In genomic region chr1:165845569-165845968, GRCh38 we compare ENCODE assay signal across 15 cellular contexts. TPM values are rescaled to one million over a fixed set of nuclear protein-coding genes. Genes with fewer than 3 reads are reported as not detected.
DNase-seq lines count a peak whose midpoint lies in the region; TF ChIP-seq lines count a peak whose summit lies in the region.
"Had no signal": no experiment of that assay in that cellular context is flagged by ENCODE, and none has a peak within 500 bp of the region (broad histone marks: within the 10 kb centered on the region; RNA-seq: fewer than 3 reads in every experiment).

No MANE protein-coding gene starts in this region.

- intact Hi-C loops in MCF 10A (cut with micrococcal nuclease) (no loop called here), breast epithelium (cut with DNase I; ENCODE audit: low total_unique reads) (no loop called here)

- H3K4me3 ChIP-seq in breast epithelium (no peak overlapping the region), MM.1S (ENCODE audit: low read length) (peak overlapping the region; percentile 15; the same call in 1 of the 2 replicates)

- no peak overlapping the region for H2AFZ ChIP-seq in H9 (ENCODE audit: low read length)
- H2AFZ ChIP-seq in MM.1S (ENCODE audit: low read length), result no peak overlapping the region

- CTCF ChIA-PET in MCF 10A (lab: Yijun Ruan, JAX), result interaction anchor here (0.9 to 2.0 kb wide), 7 partner anchors 14 to 59 kb away, joined by 3 to 9 read pairs (median 5); no protein-coding TSS in a partner anchor

- H3K27ac Mint-ChIP-seq in MCF 10A (ENCODE audit: low read depth, unreplicated experiment), result peak overlapping the region; percentile 20
- peak overlapping the region in 2 of 3 experiments; percentile 29 to 76; a peak in 2 of 7 replicates for H3K27ac Mint-ChIP-seq in H9
- no peak overlapping the region for H3K27ac Mint-ChIP-seq in mesothelial cell of epicardium
- H3K27ac Mint-ChIP-seq: B cell, CD14-positive monocyte had no signal

- no peak overlapping the region for H2BK20ac ChIP-seq in H9 (ENCODE audit: low read depth, low read length, poor library complexity, severe bottlenecking)

- H3K4me1 ChIP-seq in breast epithelium (peaks cover 0 to 9% of the 10 kb centered on the region in 2 donors), H9 (ENCODE audit: insufficient read depth, low read length) (peaks cover 7% of the 10 kb centered on the region; the same call in 1 of the 2 replicates), MM.1S (ENCODE audit: low read length) (peaks cover 73% of the 10 kb centered on the region)

- DNase-seq in MCF 10A (ENCODE audit: unreplicated experiment) (no peak), breast epithelium (ENCODE audit: low spot score in 2 of 2) (no peak), H9 (no peak), MM.1S (no peak), mesothelial cell of epicardium (ENCODE audit: low spot score in 2 of 2, unreplicated experiment in 2 of 2) (no peak), AG08396 (ENCODE audit: low spot score) (no peak)
- DNase-seq in stimulated activated CD4-positive, alpha-beta T cell treated with anti-CD3 and anti-CD28 coated beads, Interleukin-4, amount 100 ng/mL, for 24 hours, result no peak
- DNase-seq: ACHN; Caco-2; CD8-positive, alpha-beta memory T cell; DMS53; KG1 had no signal

- no peak overlapping the region for H2AK5ac ChIP-seq in H9 (ENCODE audit: insufficient read length, low read length)

- no peak overlapping the region for H2BK15ac ChIP-seq in H9 (ENCODE audit: low read depth, low read length)

- H3K27me3 Mint-ChIP-seq in MCF 10A (ENCODE audit: insufficient read depth, unreplicated experiment) (no peaks in the 10 kb centered on the region), H9 (ENCODE audit: low read depth) (no peaks in the 10 kb centered on the region), mesothelial cell of epicardium (ENCODE audit: low read depth) (no peaks in the 10 kb centered on the region)
- H3K27me3 Mint-ChIP-seq: B cell; CD8-positive, alpha-beta memory T cell had no signal

- no peak overlapping the region for H3K14ac ChIP-seq in H9 (ENCODE audit: insufficient read depth, low read length)

- no peaks in the 10 kb centered on the region for H3K36me3 Mint-ChIP-seq in MCF 10A (ENCODE audit: insufficient read depth, unreplicated experiment)
- H3K36me3 Mint-ChIP-seq in H9 (ENCODE audit: insufficient read depth in 1 of 3, low read depth in 3 of 3), result peaks cover 16 to 21% (median 16%) of the 10 kb centered on the region in 3 experiments
- H3K36me3 Mint-ChIP-seq in mesothelial cell of epicardium, result peaks cover 11% of the 10 kb centered on the region
- H3K36me3 Mint-ChIP-seq: CD8-positive, alpha-beta memory T cell had no signal

- H4K91ac ChIP-seq in H9 (ENCODE audit: insufficient read length, low read depth, low read length), result no peak overlapping the region

- H3K4ac ChIP-seq in H9 (ENCODE audit: low read depth, low read length), result no peak overlapping the region

- H3K9me3 ChIP-seq in breast epithelium, result no peaks in the 10 kb centered on the region
- H3K9me3 ChIP-seq in H9 (ENCODE audit: control insufficient read depth, low read depth, low read length), result no peaks in the 10 kb centered on the region
- H3K9me3 ChIP-seq in MM.1S (replicated peaks; ENCODE audit: insufficient read depth, low read length), result no peaks in the 10 kb centered on the region
- H3K9me3 ChIP-seq: Caco-2 had no signal

- no peaks in the 10 kb centered on the region for H3K27me3 ChIP-seq in breast epithelium
- no peaks in the 10 kb centered on the region for H3K27me3 ChIP-seq in H9 (ENCODE audit: insufficient read depth, low read length)
- H3K27me3 ChIP-seq in MM.1S (replicated peaks; ENCODE audit: insufficient read depth, low read length), result no peaks in the 10 kb centered on the region

- H3K79me2 ChIP-seq in H9 (ENCODE audit: insufficient read depth, low read length), result peaks cover 82% of the 10 kb centered on the region
- peaks cover 98% of the 10 kb centered on the region for H3K79me2 ChIP-seq in MM.1S (ENCODE audit: low read length)

- no peak overlapping the region for H3K18ac ChIP-seq in H9 (ENCODE audit: insufficient read length, low read depth, low read length)

- no peaks in the 10 kb centered on the region for H3K23me2 ChIP-seq in H9 (ENCODE audit: insufficient read length, low read depth, low read length, poor library complexity, severe bottlenecking)

- H2BK12ac ChIP-seq in H9 (ENCODE audit: insufficient read length, low read depth, low read length), result no peak overlapping the region

- H3T11ph ChIP-seq in H9 (ENCODE audit: low read length), result no peak overlapping the region

- no peak overlapping the region for H3K9ac ChIP-seq in H9 (ENCODE audit: extremely low read depth, insufficient read length, low read length)
- 0 out of 2 replicates have a peak overlapping the region, but pooled peaks have one; percentile 5 for H3K9ac ChIP-seq in MM.1S (ENCODE audit: low read length)

- H3K9me3 Mint-ChIP-seq in MCF 10A (ENCODE audit: unreplicated experiment) (peaks cover 8% of the 10 kb centered on the region), H9 (peaks cover 0 to 2% of the 10 kb centered on the region in 2 experiments; a peak in 1 of 5 replicates), mesothelial cell of epicardium (peaks cover 7% of the 10 kb centered on the region)
- H3K9me3 Mint-ChIP-seq: CD8-positive, alpha-beta memory T cell had no signal

- no peaks in the 10 kb centered on the region for H4K20me1 ChIP-seq in H9 (ENCODE audit: control insufficient read depth, insufficient read depth, insufficient read length)
- H4K20me1 ChIP-seq in MM.1S (ENCODE audit: insufficient read depth, low read length), result peaks cover 66% of the 10 kb centered on the region

- H3K4me2 ChIP-seq in H9 (ENCODE audit: insufficient read depth, insufficient read length, low read length) (no peak overlapping the region), MM.1S (ENCODE audit: low read depth, low read length) (peak overlapping the region; percentile 59; the same call in 1 of the 2 replicates)

- no peak overlapping the region for H2BK5ac ChIP-seq in H9 (ENCODE audit: insufficient read length, low read length)

- no TSS peak for BruUV-seq in MCF 10A (replicated peaks; lab: Mats Ljungman, UMichigan)

- H3K79me1 ChIP-seq in H9 (ENCODE audit: insufficient read depth, low read depth, low read length, poor library complexity, severe bottlenecking), result no peaks in the 10 kb centered on the region

- H3K23ac ChIP-seq in H9 (ENCODE audit: insufficient read length, low read depth, low read length), result no peak overlapping the region

- TF ChIP-seq POLR2A in breast epithelium (IDR thresholded peaks at IDR 0.05), result no peak

- POLR2A ChIA-PET in MCF 10A (lab: Yijun Ruan, JAX), result interaction anchor here (0.6 to 1.8 kb wide), 2 partner anchors 17 to 775 kb away, joined by 3 to 7 read pairs; no protein-coding TSS in a partner anchor

- TF ChIP-seq CTCF in MCF 10A (IDR thresholded peaks at IDR 0.05; ENCODE audit: unreplicated experiment) (no peak), breast epithelium (IDR thresholded peaks at IDR 0.05) (no peak), H9 (conservative IDR thresholded peaks at IDR 0.05) (no peak), MM.1S (IDR thresholded peaks at IDR 0.05; ENCODE audit: low read length) (no peak), mesothelial cell of epicardium (IDR thresholded peaks at IDR 0.05; ENCODE audit: unreplicated experiment) (no peak)

- H3K36me3 ChIP-seq in breast epithelium, result no peaks in the 10 kb centered on the region
- no peaks in the 10 kb centered on the region for H3K36me3 ChIP-seq in MM.1S (replicated peaks; ENCODE audit: insufficient read depth, low read length)

- H2BK120ac ChIP-seq in H9 (ENCODE audit: low read depth, low read length, poor library complexity, severe bottlenecking), result no peak overlapping the region

- H3K56ac ChIP-seq in H9 (ENCODE audit: insufficient read length, low read depth, low read length), result no peak overlapping the region

- H3K4me1 Mint-ChIP-seq in MCF 10A (ENCODE audit: insufficient read depth, unreplicated experiment), result peaks cover 33% of the 10 kb centered on the region
- H3K4me1 Mint-ChIP-seq in H9, result peaks cover 31 to 33% of the 10 kb centered on the region in 2 experiments
- H3K4me1 Mint-ChIP-seq in mesothelial cell of epicardium, result peaks cover 18% of the 10 kb centered on the region

- H4K8ac ChIP-seq in H9 (replicated peaks; ENCODE audit: insufficient read length, low read depth, low read length), result no peak overlapping the region

- H4K5ac ChIP-seq in H9 (ENCODE audit: insufficient read length, low read depth, low read length), result no peak overlapping the region

- no peak overlapping the region for H3K4me3 Mint-ChIP-seq in MCF 10A (ENCODE audit: unreplicated experiment)
- H3K4me3 Mint-ChIP-seq in H9, result no peak overlapping the region
- H3K4me3 Mint-ChIP-seq in mesothelial cell of epicardium, result no peak overlapping the region
- H3K4me3 Mint-ChIP-seq: B cell; CD14-positive monocyte; CD8-positive, alpha-beta memory T cell had no signal

- H3K9me2 ChIP-seq in MM.1S (replicated peaks; ENCODE audit: insufficient read depth, low read length), result no peaks in the 10 kb centered on the region

- no CpG with 5 or more reads among the region's 3 CpGs for WGBS in H9 (ENCODE audit: extremely low coverage, insufficient read length, low lambda C conversion rate)

- peaks cover 45% of the 10 kb centered on the region for H3F3A ChIP-seq in MM.1S (ENCODE audit: insufficient read depth, low read length)

- H3K27ac ChIP-seq in breast epithelium (no peak overlapping the region), H9 (ENCODE audit: insufficient read length, low read depth, low read length) (no peak overlapping the region), MM.1S (ENCODE audit: low read length) (peak overlapping the region; percentile 41; the same call in 1 of the 2 replicates)
- H3K27ac ChIP-seq: HL-60 had no signal

RNA-seq across cellular contexts. Expression of gene UCK2, which starts 18.2 kb away (rescaled TPM):
- 108 and 144 TPM in 2 replicates for total RNA-seq in MCF 10A (2022)
- 10 to 100 TPM; 13.6 to 51.1 (median 45.9) TPM for total RNA-seq in breast epithelium
- total RNA-seq in H9 (2021), result 74.8 and 77.9 TPM in 2 replicates
- total RNA-seq in mesothelial cell of epicardium, result 37.5 to 44.5 TPM (median 40.9 TPM) in 3 replicates
